In genomic region chr16:69584493-69584892, GRCh38 we compare ENCODE assay signal across 6 cellular contexts. TPM values are rescaled to one million over a fixed set of nuclear protein-coding genes. Genes with fewer than 3 reads are reported as not detected.
A peak's percentile ranks its signal among the peaks of the same experiment; 100 is the strongest.
DNase-seq lines count a peak whose midpoint lies in the region; ATAC-seq and TF ChIP-seq lines count a peak whose summit lies in the region.
"Not testable (repeated sequence)": the region's sequence is repeated elsewhere in the genome, so short reads cannot be mapped to it uniquely, and the experiment has no call there.

No MANE protein-coding gene starts in this region.

- intact Hi-C loops in activated CD4-positive, alpha-beta T cell treated with anti-CD3 and anti-CD28 coated beads, Interleukin-2, amount 10 ng/mL, durations not matched to agents 24 days and 14 days (cut with micrococcal nuclease); psoas muscle (cut with DNase I): not testable (repeated sequence)

- H2BK120ac ChIP-seq in trophoblast cell (ENCODE audit: insufficient read depth, low read length, poor library complexity) = not testable (repeated sequence)

- not testable (repeated sequence) for H3K79me2 ChIP-seq in trophoblast cell (ENCODE audit: control insufficient read depth, insufficient read depth, low read length, poor library complexity)

- peak; percentile 29 to 62 (median 36) for ATAC-seq in psoas muscle

- H3K36me3 Mint-ChIP-seq in activated CD4-positive, alpha-beta T cell treated with anti-CD3 and anti-CD28 coated beads, Interleukin-2, amount 10 ng/mL, durations not matched to agents 24 days and 14 days (ENCODE audit: low read depth) = peaks cover 30% of the 10 kb centered on the region

- DNase-seq in RPMI7951 (ENCODE audit: low read depth) = peak; percentile 1
- peak; percentile 43 for DNase-seq in activated CD4-positive, alpha-beta T cell treated with anti-CD3 and anti-CD28 coated beads, Interleukin-2, amount 10 ng/mL, durations not matched to agents 24 days and 14 days
- DNase-seq in myocyte (ENCODE audit: low read depth) = peak; percentile 26
- peak; percentile 82 to 90 for DNase-seq in trophoblast cell
- DNase-seq in psoas muscle = not testable (repeated sequence)

- not testable (repeated sequence) for H4K8ac ChIP-seq in trophoblast cell (ENCODE audit: low read depth, low read length)

- peak overlapping the region; percentile 68 for H3K27ac ChIP-seq in C4-2B
- not testable (repeated sequence) for H3K27ac ChIP-seq in trophoblast cell (ENCODE audit: low read depth, low read length); psoas muscle

- not testable (repeated sequence) for H3K4me1 ChIP-seq in trophoblast cell (ENCODE audit: control insufficient read depth in 1 of 2, insufficient read depth in 2 of 2, low read length in 2 of 2)
- peaks cover 17% of the 10 kb centered on the region for H3K4me1 ChIP-seq in psoas muscle

- not testable (repeated sequence) for H3K23ac ChIP-seq in trophoblast cell (ENCODE audit: low read length)

- not testable (repeated sequence) for H3K14ac ChIP-seq in trophoblast cell (ENCODE audit: low read length)

- not testable (repeated sequence) for H3K27me3 Mint-ChIP-seq in activated CD4-positive, alpha-beta T cell treated with anti-CD3 and anti-CD28 coated beads, Interleukin-2, amount 10 ng/mL, durations not matched to agents 24 days and 14 days

- not testable (repeated sequence) for H3K9me3 Mint-ChIP-seq in activated CD4-positive, alpha-beta T cell treated with anti-CD3 and anti-CD28 coated beads, Interleukin-2, amount 10 ng/mL, durations not matched to agents 24 days and 14 days

- H2AK5ac ChIP-seq in trophoblast cell (ENCODE audit: low read length) = not testable (repeated sequence)

- H3K9ac ChIP-seq in trophoblast cell (ENCODE audit: low read length) = not testable (repeated sequence)

- H2AFZ ChIP-seq in trophoblast cell (ENCODE audit: insufficient read depth, low read length, poor library complexity) = not testable (repeated sequence)

- H3K27me3 ChIP-seq in trophoblast cell (ENCODE audit: insufficient read depth, low read length); psoas muscle (ENCODE audit: insufficient read depth in 3 of 3, low read length in 2 of 3): not testable (repeated sequence)

- not testable (repeated sequence) for H4K12ac ChIP-seq in trophoblast cell (ENCODE audit: low read depth, low read length)

- TF ChIP-seq CTCF in C4-2B (conservative IDR thresholded peaks at IDR 0.05); psoas muscle (IDR thresholded peaks at IDR 0.05): not testable (repeated sequence)

- H2BK12ac ChIP-seq in trophoblast cell (ENCODE audit: low read length) = not testable (repeated sequence)

- not testable (repeated sequence) for H3K4me2 ChIP-seq in trophoblast cell (ENCODE audit: low read length)

- WGBS in trophoblast cell (ENCODE audit: extremely low coverage, insufficient coverage, insufficient read length) = no CpG with 5 or more reads among the region's 5 CpGs
- 51 to 68% (median 58%) methylated on average over 5 of the region's 5 CpGs for WGBS in psoas muscle, 3 donors

- not testable (repeated sequence) for H3K9me3 ChIP-seq in trophoblast cell (ENCODE audit: insufficient read depth, low read depth, low read length); psoas muscle

- peaks cover 19% of the 10 kb centered on the region for H3K4me1 Mint-ChIP-seq in activated CD4-positive, alpha-beta T cell treated with anti-CD3 and anti-CD28 coated beads, Interleukin-2, amount 10 ng/mL, durations not matched to agents 24 days and 14 days

- not testable (repeated sequence) for H3K36me3 ChIP-seq in trophoblast cell (ENCODE audit: control insufficient read depth in 1 of 2, insufficient read depth in 2 of 2, low read length in 2 of 2); psoas muscle (ENCODE audit: insufficient read depth in 1 of 2, low read depth in 1 of 2)

- not testable (repeated sequence) for H3K4me3 Mint-ChIP-seq in activated CD4-positive, alpha-beta T cell treated with anti-CD3 and anti-CD28 coated beads, Interleukin-2, amount 10 ng/mL, durations not matched to agents 24 days and 14 days

- H3K27ac Mint-ChIP-seq in activated CD4-positive, alpha-beta T cell treated with anti-CD3 and anti-CD28 coated beads, Interleukin-2, amount 10 ng/mL, durations not matched to agents 24 days and 14 days = not testable (repeated sequence)

- not testable (repeated sequence) for H3K79me1 ChIP-seq in trophoblast cell (ENCODE audit: low read length)

- H3K4ac ChIP-seq in trophoblast cell (ENCODE audit: low read depth, low read length) = not testable (repeated sequence)

- H2BK5ac ChIP-seq in trophoblast cell (ENCODE audit: low read depth, low read length, poor library complexity) = not testable (repeated sequence)

- not testable (repeated sequence) for H3K4me3 ChIP-seq in trophoblast cell (ENCODE audit: low read depth, low read length); psoas muscle

- not testable (repeated sequence) for H4K91ac ChIP-seq in trophoblast cell (ENCODE audit: low read depth, low read length)

- H3K18ac ChIP-seq in trophoblast cell (ENCODE audit: low read length) = not testable (repeated sequence)

RNA-seq across cellular contexts. Expression of gene NFAT5, which starts 18.7 kb away (rescaled TPM):
- total RNA-seq in RPMI7951 (2014; rRNA removed; shearing (Covaris generic)) = 10.7 and 11.9 TPM in 2 replicates
- 46.3 and 54.6 TPM in 2 replicates for total RNA-seq in activated CD4-positive, alpha-beta T cell treated with anti-CD3 and anti-CD28 coated beads, Interleukin-2, amount 10 ng/mL, durations not matched to agents 24 days and 14 days
- 23.6 and 35.2 TPM in 2 replicates for total RNA-seq in myocyte
- polyA plus RNA-seq in myocyte (2012) = 21.9 TPM
- polyA plus RNA-seq in trophoblast cell (2013) = 26.0 and 26.1 TPM in 2 replicates
- total RNA-seq in psoas muscle = 10 to 100 TPM; 18.8 to 27.9 (median 22.4) TPM
- polyA plus RNA-seq in psoas muscle = 1 to 10 TPM; 1.6 to 5.9 (median 2.0) TPM
